8 cellular contexts compared by ENCODE assay signal in genomic region chr4:15963001-15963451, GRCh38. TPM values are rescaled to one million over a fixed set of nuclear protein-coding genes. Genes with fewer than 3 reads are reported as not detected.
DNase-seq lines count a peak whose midpoint lies in the region; ATAC-seq and TF ChIP-seq lines count a peak whose summit lies in the region.

A gene with protein sequence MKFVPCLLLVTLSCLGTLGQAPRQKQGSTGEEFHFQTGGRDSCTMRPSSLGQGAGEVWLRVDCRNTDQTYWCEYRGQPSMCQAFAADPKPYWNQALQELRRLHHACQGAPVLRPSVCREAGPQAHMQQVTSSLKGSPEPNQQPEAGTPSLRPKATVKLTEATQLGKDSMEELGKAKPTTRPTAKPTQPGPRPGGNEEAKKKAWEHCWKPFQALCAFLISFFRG (minus strand): TSS chr4:15963175. CDS start chr4:15963129, 46 bp downstream.

- ATAC-seq in HG02798 (IDR thresholded peaks at IDR 0.05; ENCODE audit: poor library complexity, unreplicated experiment): peak; percentile 58

- no peaks in the 10 kb centered on the region for H3K36me3 ChIP-seq in right atrium auricular region

- H3K4me1 ChIP-seq in right atrium auricular region: no peaks in the 10 kb centered on the region

- peak; percentile 45 to 65 for TF ChIP-seq CTCF in right atrium auricular region (IDR thresholded peaks at IDR 0.05)

- no peak within 1 kb of the TSS for H3K27ac ChIP-seq in right atrium auricular region

- no peaks in the 10 kb centered on the region for H3K27me3 ChIP-seq in right atrium auricular region

- DNase-seq in NCI-H446 (lab: John Stamatoyannopoulos, UW) (peak; percentile 3 to 21), NCI-H446 treated with DMSO at 0.1 percent for 48 hours (lab: John Stamatoyannopoulos, UW) (no peak), OCI-M1 (lab: John Stamatoyannopoulos, UW) (peak; percentile 13), right atrium auricular region (ENCODE audit: low spot score) (no peak), OCI-M2 (lab: John Stamatoyannopoulos, UW; ENCODE audit: unreplicated experiment) (no peak)
- peak in 3 of 4 experiments; percentile 8 to 53 (median 28) for DNase-seq in activated naive CD4-positive, alpha-beta T cell (lab: John Stamatoyannopoulos, UW)
- DNase-seq in stimulated activated CD4-positive, alpha-beta T cell treated with anti-CD3 and anti-CD28 coated beads, Interleukin-2, amount 100 ng/mL, for 24 hours: peak; percentile 41 to 67

- no peak within 1 kb of the TSS for H3K4me3 ChIP-seq in right atrium auricular region

- H3K9me3 ChIP-seq in right atrium auricular region: no peaks in the 10 kb centered on the region

RNA-seq across cellular contexts. Expression of the gene that starts here (rescaled TPM):
- total RNA-seq in right atrium auricular region: 10 to 100 TPM in 1 of 2 donors, 1 to 10 TPM in 1; 4.8 to 10.7 TPM

Comparison
In these comparisons a context has a peak if more than half of its experiments do, and no peak if none do; other contexts are left out.
1. DNase-seq: peak in NCI-H446 (2 of 2), OCI-M1 (single experiment), activated naive CD4-positive, alpha-beta T cell (3 of 4) and stimulated activated CD4-positive, alpha-beta T cell treated with anti-CD3 and anti-CD28 coated beads, Interleukin-2, amount 100 ng/mL, for 24 hours (2 of 2); none in NCI-H446 treated with DMSO at 0.1 percent for 48 hours (single experiment), right atrium auricular region (single experiment) and OCI-M2 (single experiment).